1 cellular context compared by ENCODE assay signal in genomic region chr2:231666171-231667095, GRCh38.
TF ChIP-seq lines count a peak whose summit lies in the region.

No MANE protein-coding gene starts in this region.

TF ChIP-seq in HepG2, 621 proteins besides CTCF, POLR2A, EP300 and RAD21 (continued from another document and continues in another):
- no peak for TF ChIP-seq AHDC1 (CRISPR knock-in tag; IDR thresholded peaks at IDR 0.05; ENCODE audit: borderline replicate concordance)
- TF ChIP-seq FOXJ3 (CRISPR knock-in tag; IDR thresholded peaks at IDR 0.05; ENCODE audit: borderline replicate concordance) = no peak
- TF ChIP-seq DDIT3 (CRISPR knock-in tag; IDR thresholded peaks at IDR 0.05) = no peak
- TF ChIP-seq IKZF4 (CRISPR knock-in tag; IDR thresholded peaks at IDR 0.05; ENCODE audit: borderline replicate concordance, low read depth, not compliant biosample characterization) = no peak
- TF ChIP-seq CEBPB (IDR thresholded peaks at IDR 0.05; ENCODE audit: borderline replicate concordance, low read depth, low read length) = no peak
- TF ChIP-seq GRHL1 (CRISPR knock-in tag; conservative IDR thresholded peaks at IDR 0.05) = no peak
- TF ChIP-seq KDM5B (CRISPR knock-in tag; IDR thresholded peaks at IDR 0.05; ENCODE audit: borderline replicate concordance) = peak; percentile 24; the same call in 1 of the 2 replicates
- no peak for TF ChIP-seq ZZZ3 (CRISPR knock-in tag; IDR thresholded peaks at IDR 0.05; ENCODE audit: borderline replicate concordance)
- no peak for TF ChIP-seq ZNF431 (CRISPR knock-in tag; IDR thresholded peaks at IDR 0.05; ENCODE audit: borderline replicate concordance, low read depth)
- no peak for TF ChIP-seq GATAD1 (CRISPR knock-in tag; IDR thresholded peaks at IDR 0.05)
- no peak for TF ChIP-seq ZNF446 (CRISPR knock-in tag; IDR thresholded peaks at IDR 0.05)
- TF ChIP-seq ELK4 (CRISPR knock-in tag; IDR thresholded peaks at IDR 0.05; ENCODE audit: borderline replicate concordance) = no peak
- no peak for TF ChIP-seq ZKSCAN1 (IDR thresholded peaks at IDR 0.05; ENCODE audit: low read length)
- no peak for TF ChIP-seq TEF (CRISPR knock-in tag; IDR thresholded peaks at IDR 0.05)
- TF ChIP-seq ZNF550 (CRISPR knock-in tag; IDR thresholded peaks at IDR 0.05; ENCODE audit: borderline replicate concordance) = no peak
- no peak for TF ChIP-seq ZNF577 (CRISPR knock-in tag; IDR thresholded peaks at IDR 0.05; ENCODE audit: borderline replicate concordance, low read depth)
- TF ChIP-seq GFI1 (CRISPR knock-in tag; IDR thresholded peaks at IDR 0.05; ENCODE audit: borderline replicate concordance) = no peak; the same call in 1 of the 2 replicates
- no peak for TF ChIP-seq KAT2B (IDR thresholded peaks at IDR 0.05; ENCODE audit: borderline replicate concordance, low read depth, low read length)
- TF ChIP-seq ATF3 (CRISPR knock-in tag; IDR thresholded peaks at IDR 0.05) = peak; percentile 25; the same call in 1 of the 2 replicates
- no peak for TF ChIP-seq ZBTB7B (CRISPR knock-in tag; IDR thresholded peaks at IDR 0.05)
- no peak for TF ChIP-seq SP140L (CRISPR knock-in tag; IDR thresholded peaks at IDR 0.05; ENCODE audit: borderline replicate concordance)
- no peak for TF ChIP-seq FOXK2 (IDR thresholded peaks at IDR 0.05)
- peak; percentile 76 for TF ChIP-seq SAP130 (CRISPR knock-in tag; IDR thresholded peaks at IDR 0.05; ENCODE audit: low read depth)
- no peak for TF ChIP-seq ZBTB49 (CRISPR knock-in tag; IDR thresholded peaks at IDR 0.05; ENCODE audit: borderline replicate concordance)
- TF ChIP-seq TRIM22 (IDR thresholded peaks at IDR 0.05) = no peak
- TF ChIP-seq ZNF253 (CRISPR knock-in tag; IDR thresholded peaks at IDR 0.05; ENCODE audit: borderline replicate concordance) = no peak
- TF ChIP-seq ZNF609 (CRISPR knock-in tag; IDR thresholded peaks at IDR 0.05; ENCODE audit: borderline replicate concordance) = 0 out of 2 replicates have a peak, but pooled peaks have one; percentile 22
- TF ChIP-seq HNF4A (CRISPR knock-in tag; IDR thresholded peaks at IDR 0.05) = peak; percentile 23; the same call in 1 of the 2 replicates
- no peak for TF ChIP-seq ZNF83 (CRISPR knock-in tag; IDR thresholded peaks at IDR 0.05; ENCODE audit: borderline replicate concordance)
- TF ChIP-seq ATF5 (CRISPR knock-in tag; IDR thresholded peaks at IDR 0.05; ENCODE audit: low read depth) = no peak
- TF ChIP-seq CSRNP2 (CRISPR knock-in tag; conservative IDR thresholded peaks at IDR 0.05; ENCODE audit: low read depth) = no peak
